In genomic region chr15:52529940-52530339, GRCh38 we compare ENCODE assay signal across 8 cellular contexts. TPM values are rescaled to one million over a fixed set of nuclear protein-coding genes. Genes with fewer than 3 reads are reported as not detected.
A peak's percentile ranks its signal among the peaks of the same experiment; 100 is the strongest.
DNase-seq lines count a peak whose midpoint lies in the region; ATAC-seq and TF ChIP-seq lines count a peak whose summit lies in the region.

No MANE protein-coding gene starts in this region.

- H3K4me1 Mint-ChIP-seq in activated naive CD4-positive, alpha-beta T cell treated with anti-CD3 and anti-CD28 coated beads, Interleukin-2, amount 10 ng/mL, durations not matched to agents 7 days and 5 days = peaks cover 27% of the 10 kb centered on the region
- H3K4me1 Mint-ChIP-seq in memory B cell = peaks cover 21% of the 10 kb centered on the region

- no peaks in the 10 kb centered on the region for H3K9me3 ChIP-seq in tibial artery

- H3K27ac Mint-ChIP-seq in activated naive CD4-positive, alpha-beta T cell treated with anti-CD3 and anti-CD28 coated beads, Interleukin-2, amount 10 ng/mL, durations not matched to agents 7 days and 5 days = peak overlapping the region; percentile 9
- peak overlapping the region; percentile 87 for H3K27ac Mint-ChIP-seq in memory B cell

- CTCF ChIA-PET in activated naive CD4-positive, alpha-beta T cell treated with anti-CD3 and anti-CD28 coated beads, Interleukin-2, amount 10 ng/mL, durations not matched to agents 7 days and 5 days (lab: Charles Lee) = interaction anchor here (2.5 kb wide), 1 partner anchor 199 kb away, joined by 7 read pairs; no protein-coding TSS in a partner anchor

- H3K36me3 Mint-ChIP-seq in activated naive CD4-positive, alpha-beta T cell treated with anti-CD3 and anti-CD28 coated beads, Interleukin-2, amount 10 ng/mL, durations not matched to agents 7 days and 5 days = no peaks in the 10 kb centered on the region
- H3K36me3 Mint-ChIP-seq in memory B cell = no peaks in the 10 kb centered on the region

- TF ChIP-seq CTCF in astrocyte of the cerebellum (IDR thresholded peaks at IDR 0.05; ENCODE audit: low read depth, low read length, missing control alignments) (no peak), tibial artery (IDR thresholded peaks at IDR 0.05) (no peak)

- peaks cover 40% of the 10 kb centered on the region for H3K27me3 Mint-ChIP-seq in activated naive CD4-positive, alpha-beta T cell treated with anti-CD3 and anti-CD28 coated beads, Interleukin-2, amount 10 ng/mL, durations not matched to agents 7 days and 5 days
- H3K27me3 Mint-ChIP-seq in memory B cell = no peaks in the 10 kb centered on the region

- no peaks in the 10 kb centered on the region for H3K9me3 Mint-ChIP-seq in activated naive CD4-positive, alpha-beta T cell treated with anti-CD3 and anti-CD28 coated beads, Interleukin-2, amount 10 ng/mL, durations not matched to agents 7 days and 5 days
- H3K9me3 Mint-ChIP-seq in memory B cell = no peaks in the 10 kb centered on the region

- peaks cover 0 to 22% (median 13%) of the 10 kb centered on the region in 4 donors for H3K4me1 ChIP-seq in tibial artery

- peaks cover 0 to under 1% of the 10 kb centered on the region in 2 donors for H3K27me3 ChIP-seq in tibial artery

- peak overlapping the region; percentile 69 for H3K4me3 Mint-ChIP-seq in activated naive CD4-positive, alpha-beta T cell treated with anti-CD3 and anti-CD28 coated beads, Interleukin-2, amount 10 ng/mL, durations not matched to agents 7 days and 5 days
- H3K4me3 Mint-ChIP-seq in memory B cell = peak overlapping the region; percentile 87

- DNase-seq in activated naive CD4-positive, alpha-beta T cell treated with anti-CD3 and anti-CD28 coated beads, Interleukin-2, amount 10 ng/mL, durations not matched to agents 7 days and 5 days = no peak
- DNase-seq in activated naive CD4-positive, alpha-beta T cell treated with Interleukin-2 at 50 U/mL for 16 hours = no peak
- DNase-seq in astrocyte of the cerebellum (ENCODE audit: low read depth) (no peak), memory B cell (ENCODE audit: low spot score in 2 of 2) (no peak), tibial artery (no peak), NCI-H226 (no peak), cerebellum (ENCODE audit: low spot score) (no peak), SKM-1 (lab: John Stamatoyannopoulos, UW; ENCODE audit: unreplicated experiment) (no peak)

- intact Hi-C loops in tibial artery (cut with DNase I; ENCODE audit: low total_unique reads) = loop anchor here (2.0 kb wide), 1 partner anchor 39 kb away; the partner anchor contains the start of gene ARPP19

- H3K27ac ChIP-seq in tibial artery = peak overlapping the region in 1 of 2 donors; percentile 83

- peak overlapping the region; percentile 62 for H3K4me3 ChIP-seq in astrocyte of the cerebellum (ENCODE audit: low read depth, low read length)
- peak overlapping the region; percentile 71 to 87 for H3K4me3 ChIP-seq in tibial artery

- no peak for ATAC-seq in memory B cell (ENCODE audit: low read depth)

- in situ Hi-C loops in astrocyte of the cerebellum (cut with HindIII; ENCODE audit: low sequenced_read_pairs) = no loop called here

- H3K36me3 ChIP-seq in tibial artery = no peaks in the 10 kb centered on the region

RNA-seq across cellular contexts. Expression of gene MYO5A, which starts 1.3 kb away (rescaled TPM):
- total RNA-seq in cerebellum = 89.3 TPM

RNA-seq across cellular contexts. Expression of gene ARPP19, which starts 38.9 kb away (rescaled TPM):
- 158 TPM for total RNA-seq in cerebellum
